In the genomic region with DNA sequence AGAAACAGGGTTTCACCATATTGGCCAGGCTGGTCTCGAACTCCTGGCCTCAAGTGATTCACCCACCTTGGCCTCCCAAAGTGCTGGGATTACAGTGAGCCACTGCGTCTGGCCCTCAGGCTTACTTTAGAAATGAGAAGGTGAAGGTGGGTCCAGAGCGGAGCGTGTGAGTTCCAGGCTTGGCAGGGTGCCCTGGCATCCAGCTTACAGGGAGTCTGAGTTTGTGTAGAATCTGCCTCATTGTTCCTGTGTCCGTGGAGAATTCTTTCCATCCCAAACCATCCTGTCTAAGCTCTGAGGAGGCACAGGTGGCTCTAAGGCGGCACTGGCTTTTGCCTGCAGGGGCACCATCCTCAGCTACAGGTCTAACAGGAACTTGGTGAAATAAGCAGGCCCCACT, we compare ENCODE assay signal across 20 cellular contexts. TPM values are rescaled to one million over a fixed set of nuclear protein-coding genes. Genes with fewer than 3 reads are reported as not detected.
DNase-seq lines count a peak whose midpoint lies in the region; ATAC-seq and TF ChIP-seq lines count a peak whose summit lies in the region.
"Had no signal": no experiment of that assay in that cellular context is flagged by ENCODE, and none has a peak within 500 bp of the region (broad histone marks: within the 10 kb centered on the region; RNA-seq: fewer than 3 reads in every experiment).

No MANE protein-coding gene starts in this region.

- H3K4me1 Mint-ChIP-seq in H9: peaks cover 33 to 40% of the 10 kb centered on the region in 2 experiments

- no peak overlapping the region for H2BK5ac ChIP-seq in H9 (ENCODE audit: insufficient read length, low read length)

- no peak overlapping the region for H3K18ac ChIP-seq in H9 (ENCODE audit: insufficient read length, low read depth, low read length)

- H3K27ac ChIP-seq in H9 (ENCODE audit: insufficient read length, low read depth, low read length) (no peak overlapping the region), body of pancreas (peak overlapping the region in 1 of 4 donors; percentile 46), suprapubic skin (no peak overlapping the region)
- H3K27ac ChIP-seq: BLaER1 treated with 17β-estradiol and CSF1 and Interleukin-3, amounts not matched to agents 10 nM and 100 nM; GM23248 had no signal

- TF ChIP-seq EP300 in suprapubic skin (IDR thresholded peaks at IDR 0.05): no peak

- H2BK120ac ChIP-seq in H9 (ENCODE audit: low read depth, low read length, poor library complexity, severe bottlenecking): no peak overlapping the region

- peaks cover 2% of the 10 kb centered on the region for H4K20me1 ChIP-seq in H9 (ENCODE audit: control insufficient read depth, insufficient read depth, insufficient read length)

- no peak overlapping the region for H2AK5ac ChIP-seq in H9 (ENCODE audit: insufficient read length, low read length)

- TF ChIP-seq CTCF in H9 (conservative IDR thresholded peaks at IDR 0.05) (0 out of 3 replicates have a peak, but pooled peaks have one; percentile 15), body of pancreas (IDR thresholded peaks at IDR 0.05) (no peak), fibroblast of pulmonary artery (IDR thresholded peaks at IDR 0.05; ENCODE audit: low read length, missing control alignments) (no peak), retinal pigment epithelial cell (conservative IDR thresholded peaks at IDR 0.05; ENCODE audit: low read depth, low read length) (no peak), suprapubic skin (IDR thresholded peaks at IDR 0.05) (no peak)

- H3K9me3 Mint-ChIP-seq in H9: no peaks in the 10 kb centered on the region
- H3K9me3 Mint-ChIP-seq: CD8-positive, alpha-beta T cell had no signal

- no peak overlapping the region for H3K9ac ChIP-seq in H9 (ENCODE audit: extremely low read depth, insufficient read length, low read length)
- H3K9ac ChIP-seq: BLaER1 treated with 17β-estradiol and CSF1 and Interleukin-3, amounts not matched to agents 10 nM and 100 nM; GM23248 had no signal

- TF ChIP-seq POLR2A in body of pancreas (IDR thresholded peaks at IDR 0.05) (no peak), suprapubic skin (IDR thresholded peaks at IDR 0.05) (no peak)

- intact Hi-C loops in body of pancreas (cut with DNase I): no loop called here

- H3K14ac ChIP-seq in H9 (ENCODE audit: insufficient read depth, low read length): no peak overlapping the region

- no peaks in the 10 kb centered on the region for H3K79me1 ChIP-seq in H9 (ENCODE audit: insufficient read depth, low read depth, low read length, poor library complexity, severe bottlenecking)

- no peaks in the 10 kb centered on the region for H3K23me2 ChIP-seq in H9 (ENCODE audit: insufficient read length, low read depth, low read length, poor library complexity, severe bottlenecking)

- H3K27ac Mint-ChIP-seq in H9: no peak overlapping the region
- H3K27ac Mint-ChIP-seq: CD8-positive, alpha-beta T cell had no signal

- no peaks in the 10 kb centered on the region for H3K27me3 ChIP-seq in H9 (ENCODE audit: insufficient read depth, low read length)
- no peaks in the 10 kb centered on the region for H3K27me3 ChIP-seq in body of pancreas
- no peaks in the 10 kb centered on the region for H3K27me3 ChIP-seq in suprapubic skin
- H3K27me3 ChIP-seq: BLaER1 treated with 17β-estradiol and CSF1 and Interleukin-3, amounts not matched to agents 10 nM and 100 nM had no signal

- no CpG with 5 or more reads among the region's 6 CpGs for WGBS in H9 (ENCODE audit: extremely low coverage, insufficient read length, low lambda C conversion rate)
- WGBS in body of pancreas, 2 donors: 62 to 78% methylated on average over 6 of the region's 6 CpGs
- 76% methylated on average over 4 of the region's 6 CpGs for WGBS in suprapubic skin

- no peak overlapping the region for H3T11ph ChIP-seq in H9 (ENCODE audit: low read length)

- no peak overlapping the region for H3K4me3 Mint-ChIP-seq in H9
- H3K4me3 Mint-ChIP-seq: CD8-positive, alpha-beta T cell had no signal

- H4K91ac ChIP-seq in H9 (ENCODE audit: insufficient read length, low read depth, low read length): no peak overlapping the region

- H2BK20ac ChIP-seq in H9 (ENCODE audit: low read depth, low read length, poor library complexity, severe bottlenecking): no peak overlapping the region

- no peak overlapping the region for H3K56ac ChIP-seq in H9 (ENCODE audit: insufficient read length, low read depth, low read length)

- no peak overlapping the region for H3K4ac ChIP-seq in H9 (ENCODE audit: low read depth, low read length)

- H2BK12ac ChIP-seq in H9 (ENCODE audit: insufficient read length, low read depth, low read length): no peak overlapping the region

- H3K36me3 ChIP-seq in body of pancreas (replicated peaks in 1 of 2; ENCODE audit: insufficient read depth in 1 of 2, low read depth in 2 of 2): peaks cover 1 to 6% of the 10 kb centered on the region in 2 donors
- no peaks in the 10 kb centered on the region for H3K36me3 ChIP-seq in suprapubic skin

- H4K5ac ChIP-seq in H9 (ENCODE audit: insufficient read length, low read depth, low read length): no peak overlapping the region

- H3K27me3 Mint-ChIP-seq in H9 (ENCODE audit: low read depth): peaks cover 2% of the 10 kb centered on the region; the same call in 1 of the 2 replicates

- DNase-seq in H9: no peak
- peak in 3 of 4 donors; percentile 22 to 53 (median 53) for DNase-seq in body of pancreas
- peak; percentile 10 for DNase-seq in fibroblast of pulmonary artery (ENCODE audit: low read depth)
- peak; percentile 39 for DNase-seq in retinal pigment epithelial cell (ENCODE audit: low read depth)
- DNase-seq in SW 1271 (lab: John Stamatoyannopoulos, UW): no peak
- DNase-seq in suprapubic skin (ENCODE audit: low spot score in 2 of 2): no peak
- DNase-seq: Calu3; CD8-positive, alpha-beta T cell; GM23248; IMR-90; NCI-H1436; NCI-H2029; NCI-H2171; NCI-H446; NCI-H69; OCI-M1; SIG-M5 had no signal

- peaks cover 0 to 9% (median 3%) of the 10 kb centered on the region in 3 experiments; a peak in 4 of 7 replicates for H3K36me3 Mint-ChIP-seq in H9 (ENCODE audit: insufficient read depth in 1 of 3, low read depth in 3 of 3)

- no peak overlapping the region for H2AFZ ChIP-seq in H9 (ENCODE audit: low read length)
- H2AFZ ChIP-seq: GM23248 had no signal

- ATAC-seq in body of pancreas (peak; percentile 30), GM18517 (IDR thresholded peaks at IDR 0.05; ENCODE audit: unreplicated experiment) (no peak)
- ATAC-seq: CD8-positive, alpha-beta T cell; SK-N-SH treated with all-trans-retinoic acid at 6 μM for 48 hours had no signal

- no peak overlapping the region for H2BK15ac ChIP-seq in H9 (ENCODE audit: low read depth, low read length)

- no peak overlapping the region for H4K8ac ChIP-seq in H9 (replicated peaks; ENCODE audit: insufficient read length, low read depth, low read length)

- no peak overlapping the region for H3K23ac ChIP-seq in H9 (ENCODE audit: insufficient read length, low read depth, low read length)

- H3K4me2 ChIP-seq in H9 (ENCODE audit: insufficient read depth, insufficient read length, low read length): no peak overlapping the region
- H3K4me2 ChIP-seq: BLaER1 treated with 17β-estradiol and CSF1 and Interleukin-3, amounts not matched to agents 10 nM and 100 nM had no signal

- H3K4me3 ChIP-seq in body of pancreas (no peak overlapping the region), fibroblast of pulmonary artery (replicated peaks; ENCODE audit: low read depth, low read length) (no peak overlapping the region), retinal pigment epithelial cell (ENCODE audit: low read length) (no peak overlapping the region), suprapubic skin (no peak overlapping the region)
- H3K4me3 ChIP-seq: BLaER1 treated with 17β-estradiol and CSF1 and Interleukin-3, amounts not matched to agents 10 nM and 100 nM; GM23248 had no signal

- no peaks in the 10 kb centered on the region; the same call in 1 of the 2 replicates for H3K4me1 ChIP-seq in H9 (ENCODE audit: insufficient read depth, low read length)
- H3K4me1 ChIP-seq in body of pancreas: peaks cover 15% of the 10 kb centered on the region
- peaks cover 8% of the 10 kb centered on the region for H3K4me1 ChIP-seq in suprapubic skin

- H3K9me3 ChIP-seq in H9 (ENCODE audit: control insufficient read depth, low read depth, low read length) (no peaks in the 10 kb centered on the region), body of pancreas (no peaks in the 10 kb centered on the region), suprapubic skin (no peaks in the 10 kb centered on the region)
- H3K9me3 ChIP-seq: BLaER1 treated with 17β-estradiol and CSF1 and Interleukin-3, amounts not matched to agents 10 nM and 100 nM had no signal

- no peaks in the 10 kb centered on the region for H3K79me2 ChIP-seq in H9 (ENCODE audit: insufficient read depth, low read length)

RNA-seq across cellular contexts. Expression of gene RAB11FIP3, which starts 50.6 kb away (rescaled TPM):
- total RNA-seq in H9 (2021) (37.1 TPM in 2 replicates), body of pancreas (100 to 1,000 TPM in 1 of 2 donors, 10 to 100 TPM in 1; 50.1 to 122 TPM), suprapubic skin (10 to 100 TPM; 20.7 to 62.5 (median 29.1) TPM)

RNA-seq across cellular contexts. Expression of gene CAPN15, which starts 51.5 kb away (rescaled TPM):
- total RNA-seq in H9 (2021) (71.2 and 76.4 TPM in 2 replicates), body of pancreas (100 to 1,000 TPM in 1 of 2 donors, 10 to 100 TPM in 1; 48.0 to 104 TPM), suprapubic skin (10 to 100 TPM; 59.9 to 86.4 (median 75.2) TPM)

Comparison
In these comparisons a context has a peak if more than half of its experiments do, and no peak if none do; other contexts are left out.
1. DNase-seq: peak in body of pancreas (3 of 4), fibroblast of pulmonary artery (single experiment) and retinal pigment epithelial cell (single experiment); none in H9 (single experiment), SW 1271 (0 of 2) and suprapubic skin (0 of 2).